In the genomic region with DNA sequence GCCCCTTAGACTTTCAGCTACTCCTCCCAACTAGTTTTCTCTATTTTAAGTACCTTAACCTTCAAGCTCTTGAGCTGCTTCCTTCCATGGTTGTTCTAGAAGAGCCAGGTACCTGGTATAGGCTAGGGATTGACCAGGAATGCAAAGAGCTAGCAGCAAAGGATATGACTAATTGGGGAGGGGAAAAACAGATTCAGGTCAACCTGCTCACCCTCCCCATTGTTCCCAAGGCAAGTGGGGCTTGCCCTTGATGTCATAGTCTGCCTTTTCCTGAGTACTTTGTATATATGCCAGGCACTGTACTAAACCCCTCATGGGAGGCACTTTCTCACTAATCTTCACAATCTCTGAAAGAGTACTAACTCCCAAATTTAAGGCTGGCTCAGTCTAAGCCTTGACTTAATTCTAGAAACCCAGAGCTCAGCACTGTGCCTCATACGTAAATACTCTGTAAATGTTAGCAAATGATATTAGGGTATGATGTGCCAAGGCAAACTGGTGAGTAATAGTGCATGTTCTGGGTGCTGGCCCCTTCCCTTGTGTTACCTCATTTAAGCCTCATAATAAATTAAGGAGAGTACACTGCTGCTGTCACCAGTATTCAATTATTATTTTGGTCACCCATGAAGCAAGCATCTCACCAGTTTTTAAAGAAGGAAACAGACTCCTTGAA, we compare ENCODE assay signal across 24 cellular contexts. TPM values are rescaled to one million over a fixed set of nuclear protein-coding genes. Genes with fewer than 3 reads are reported as not detected.
DNase-seq lines count a peak whose midpoint lies in the region; ATAC-seq and TF ChIP-seq lines count a peak whose summit lies in the region.
"Had no signal": no experiment of that assay in that cellular context is flagged by ENCODE, and none has a peak within 500 bp of the region (broad histone marks: within the 10 kb centered on the region; RNA-seq: fewer than 3 reads in every experiment).

No MANE protein-coding gene starts in this region.

- no peak for ATAC-seq in HG03469 (IDR thresholded peaks at IDR 0.05; ENCODE audit: unreplicated experiment)
- ATAC-seq: natural killer cell had no signal

- in situ Hi-C loops in astrocyte of the spinal cord (cut with HindIII; ENCODE audit: low sequenced_read_pairs), result no loop called here

- no peak overlapping the region for H3K4me3 ChIP-seq in astrocyte of the spinal cord (ENCODE audit: low read depth, low read length)
- H3K4me3 ChIP-seq in fibroblast of mammary gland (ENCODE audit: control insufficient read depth, low read depth, low read length), result no peak overlapping the region
- H3K4me3 ChIP-seq: heart left ventricle, right lobe of liver, tibial nerve had no signal

- H3K27ac ChIP-seq in caudate nucleus (ENCODE audit: low read depth, low read length), result no peak overlapping the region
- H3K27ac ChIP-seq: heart left ventricle, right lobe of liver, tibial nerve had no signal

- TF ChIP-seq CTCF in astrocyte of the spinal cord (IDR thresholded peaks at IDR 0.05; ENCODE audit: low read depth, low read length), result no peak
- no peak for TF ChIP-seq CTCF in fibroblast of mammary gland (conservative IDR thresholded peaks at IDR 0.05; ENCODE audit: control insufficient read depth, insufficient read depth, low read depth, low read length)

- DNase-seq in HPDE6-E6E7 (ENCODE audit: extremely low spot score) (peak; percentile 13), astrocyte of the spinal cord (ENCODE audit: low read depth, low spot score) (peak; percentile 15), fibroblast of mammary gland (ENCODE audit: low read depth) (peak; percentile 61), renal cortical epithelial cell (ENCODE audit: low read depth) (peak; percentile 42), NCI-H1417 (lab: John Stamatoyannopoulos, UW) (no peak), caudate nucleus (lab: John Stamatoyannopoulos, UW) (no peak), retina (no peak)
- DNase-seq: activated B cell treated with CpG ODN at 0.5 μM for 24 hours; activated CD4-positive, alpha-beta T cell treated with anti-CD3 and anti-CD28 coated beads, Interleukin-2, amount 50 U/mL, for 48 hours; activated CD8-positive, alpha-beta memory T cell treated with anti-CD3 and anti-CD28 coated beads, Interleukin-2, amount 50 U/mL, for 4 hours; activated naive CD8-positive, alpha-beta T cell treated with anti-CD3 and anti-CD28 coated beads, Interleukin-2, amount 10 ng/mL, durations not matched to agents 7 days and 5 days; effector CD8-positive, alpha-beta T cell; H9; heart left ventricle; Kasumi-1; natural killer cell; NCI-H1048; NCI-H187 treated with DMSO at 0.1 percent for 48 hours; NCI-H748 treated with DMSO at 0.1 percent for 48 hours; right lobe of liver; stimulated activated CD4-positive, alpha-beta T cell treated with anti-CD3 and anti-CD28 coated beads, Interleukin-12 subunit alpha, Interleukin-12 subunit beta, amount 100 ng/mL, for 4 hours; T1000 had no signal

RNA-seq across cellular contexts. Expression of a gene that starts 42.2 kb away (rescaled TPM):
- 39.1 and 42.8 TPM in 2 replicates for total RNA-seq in renal cortical epithelial cell

RNA-seq across cellular contexts. Expression of a gene that starts 45.8 kb away (rescaled TPM):
- total RNA-seq in renal cortical epithelial cell, result 17.4 and 57.8 TPM in 2 replicates

Comparison
In these comparisons a context has a peak if more than half of its experiments do, and no peak if none do; other contexts are left out.
1. DNase-seq: peak in HPDE6-E6E7 (single experiment), astrocyte of the spinal cord (single experiment), fibroblast of mammary gland (single experiment) and renal cortical epithelial cell (single experiment); none in NCI-H1417 (0 of 3), caudate nucleus (0 of 61) and retina (single experiment).